Comparison of ENCODE assay signal across 12 cellular contexts in the genomic region with DNA sequence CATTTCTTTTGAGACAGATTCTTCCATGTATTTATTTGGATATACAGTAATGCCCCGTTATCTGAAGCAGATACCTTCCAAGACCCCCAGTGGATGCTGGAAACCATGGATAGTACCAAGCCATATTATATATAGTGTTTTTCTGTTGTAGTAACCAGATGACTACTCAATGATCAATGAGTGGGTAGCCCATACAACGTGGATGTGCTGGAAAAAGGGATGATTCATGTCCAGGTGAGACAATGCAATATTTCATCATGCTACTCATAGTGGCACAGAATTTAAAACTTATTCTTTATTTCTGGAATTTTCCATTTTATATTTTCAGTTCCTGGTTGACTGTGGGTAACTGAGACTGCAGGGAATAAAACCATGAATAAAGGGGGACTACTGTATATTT.
DNase-seq lines count a peak whose midpoint lies in the region; ATAC-seq and TF ChIP-seq lines count a peak whose summit lies in the region.
"Had no signal": no experiment of that assay in that cellular context is flagged by ENCODE, and none has a peak within 500 bp of the region (broad histone marks: within the 10 kb centered on the region; RNA-seq: fewer than 3 reads in every experiment).

No MANE protein-coding gene starts in this region.

- DNase-seq in HPDE6-E6E7 (ENCODE audit: extremely low spot score) = peak; percentile 20
- peak; percentile 40 for DNase-seq in RKO (ENCODE audit: low spot score)
- peak; percentile 87 for DNase-seq in epithelial cell of esophagus (ENCODE audit: low read depth)
- no peak for DNase-seq in activated CD4-positive, alpha-beta T cell treated with anti-CD3 and anti-CD28 coated beads for 48 hours
- no peak for DNase-seq in NCI-H510A (lab: John Stamatoyannopoulos, UW)
- DNase-seq: BE2C; CD4-positive, alpha-beta memory T cell; DND-41; GF-D8; GM23248 had no signal

- ATAC-seq in GM19452 (IDR thresholded peaks at IDR 0.05; ENCODE audit: unreplicated experiment) = no peak
- ATAC-seq: A549 had no signal

- TF ChIP-seq CTCF in epithelial cell of esophagus (IDR thresholded peaks at IDR 0.05; ENCODE audit: insufficient read depth, low read depth, low read length, missing control alignments) = no peak

- H3K4me3 ChIP-seq in epithelial cell of esophagus (ENCODE audit: low read length) = no peak overlapping the region
- H3K4me3 ChIP-seq: A549, GM23248 had no signal

Comparison
In these comparisons a context has a peak if more than half of its experiments do, and no peak if none do; other contexts are left out.
1. DNase-seq: peak in HPDE6-E6E7 (single experiment), RKO (single experiment) and epithelial cell of esophagus (single experiment); none in activated CD4-positive, alpha-beta T cell treated with anti-CD3 and anti-CD28 coated beads for 48 hours (single experiment) and NCI-H510A (single experiment).